14 cellular contexts compared by ENCODE assay signal in genomic region chr4:17636341-17636695, GRCh38. TPM values are rescaled to one million over a fixed set of nuclear protein-coding genes. Genes with fewer than 3 reads are reported as not detected.
DNase-seq lines count a peak whose midpoint lies in the region; ATAC-seq and TF ChIP-seq lines count a peak whose summit lies in the region.
"Had no signal": no experiment of that assay in that cellular context is flagged by ENCODE, and none has a peak within 500 bp of the region (broad histone marks: within the 10 kb centered on the region; RNA-seq: fewer than 3 reads in every experiment).

No MANE protein-coding gene starts in this region.

- DNase-seq in neuronal stem cell (ENCODE audit: low spot score) (no peak), NCI-H2171 treated with DMSO at 0.1 percent for 48 hours (lab: John Stamatoyannopoulos, UW) (no peak), NCI-H2081 (lab: John Stamatoyannopoulos, UW) (no peak)
- no peak for DNase-seq in activated CD4-positive, CD25-positive, alpha-beta regulatory T cell treated with anti-CD3 and anti-CD28 coated beads, Interleukin-2, amount 50 U/mL, for 72 hours
- no peak for DNase-seq in effector CD4-positive, alpha-beta T cell

- no peaks in the 10 kb centered on the region for H3K4me1 Mint-ChIP-seq in brain

- H4K8ac ChIP-seq in neuronal stem cell (ENCODE audit: low read depth, low read length) = no peak overlapping the region

- no peak overlapping the region for H2AK5ac ChIP-seq in neuronal stem cell (ENCODE audit: low read depth, low read length)

- no peak overlapping the region for H3K4me2 ChIP-seq in neuronal stem cell (ENCODE audit: insufficient read depth, low read length, poor library complexity, severe bottlenecking)

- no peak overlapping the region for H4K91ac ChIP-seq in neuronal stem cell (ENCODE audit: low read depth, low read length, poor library complexity)

- H3K36me3 Mint-ChIP-seq in brain = peaks cover 53% of the 10 kb centered on the region

- peaks cover 16 to 69% of the 10 kb centered on the region in 2 donors for H3K36me3 ChIP-seq in neuronal stem cell (replicated peaks in 1 of 2; ENCODE audit: control insufficient read depth in 2 of 2, insufficient read depth in 2 of 2, low read length in 2 of 2)
- H3K36me3 ChIP-seq: breast epithelium had no signal

- no peak overlapping the region for H2BK12ac ChIP-seq in neuronal stem cell (ENCODE audit: low read length)

- no peak overlapping the region for H2AFZ ChIP-seq in neuronal stem cell (ENCODE audit: low read length)

- no peak overlapping the region for H3K14ac ChIP-seq in neuronal stem cell (ENCODE audit: low read length)

- H3K9me3 Mint-ChIP-seq in brain = peaks cover 0 to 4% (median 0%) of the 10 kb centered on the region in 5 experiments
- H3K9me3 Mint-ChIP-seq: CD4-positive, alpha-beta memory T cell had no signal

- no peaks in the 10 kb centered on the region for H3K79me1 ChIP-seq in neuronal stem cell (ENCODE audit: low read depth, low read length)

- peak overlapping the region in 4 of 5 experiments; percentile 38 to 87 (median 64) for H3K27ac Mint-ChIP-seq in brain

- no CpG with 5 or more reads among the region's 17 CpGs for WGBS in neuronal stem cell (ENCODE audit: extremely low coverage in 2 of 2, insufficient read length in 2 of 2, insufficient replicate concordance in 1 of 2), 2 donors

- no peak overlapping the region for H2BK5ac ChIP-seq in neuronal stem cell (ENCODE audit: low read length)

- no peak overlapping the region for H3K4me3 Mint-ChIP-seq in brain
- H3K4me3 Mint-ChIP-seq: CD4-positive, alpha-beta memory T cell had no signal

- peak; percentile 8 for ATAC-seq in GM21390 (IDR thresholded peaks at IDR 0.05; ENCODE audit: unreplicated experiment)
- peak; percentile 14 for ATAC-seq in HG02885 (IDR thresholded peaks at IDR 0.05; ENCODE audit: poor library complexity, unreplicated experiment)

- H3K27me3 Mint-ChIP-seq in brain = no peaks in the 10 kb centered on the region
- H3K27me3 Mint-ChIP-seq: CD4-positive, alpha-beta memory T cell had no signal

- H3K4me1 ChIP-seq in neuronal stem cell (ENCODE audit: control insufficient read depth in 2 of 2, insufficient read depth in 1 of 2, low read depth in 1 of 2, low read length in 2 of 2) = no peaks in the 10 kb centered on the region
- H3K4me1 ChIP-seq: breast epithelium, Peyer's patch, tibial artery had no signal

- H3K9me3 ChIP-seq in neuronal stem cell (replicated peaks in 1 of 2; ENCODE audit: control insufficient read depth in 2 of 2, insufficient read depth in 1 of 2, low read depth in 1 of 2, low read length in 2 of 2) = peaks cover 2 to 3% of the 10 kb centered on the region in 2 donors
- H3K9me3 ChIP-seq: breast epithelium, neutrophil, Peyer's patch, spleen, tibial artery had no signal

- H3K18ac ChIP-seq in neuronal stem cell (ENCODE audit: low read length) = no peak overlapping the region

- H3K27ac ChIP-seq in neuronal stem cell (replicated peaks; ENCODE audit: low read length) = peak overlapping the region; percentile 40
- H3K27ac ChIP-seq: breast epithelium, neutrophil, Peyer's patch, spleen, tibial artery had no signal

- H3K23ac ChIP-seq in neuronal stem cell (ENCODE audit: low read depth, low read length, poor library complexity) = peak overlapping the region; percentile 80

- H3K4me3 ChIP-seq in neuronal stem cell (ENCODE audit: low read length in 2 of 2) = no peak overlapping the region
- H3K4me3 ChIP-seq: breast epithelium, Peyer's patch, spleen, tibial artery had no signal

- no peak overlapping the region for H3K9ac ChIP-seq in neuronal stem cell (ENCODE audit: low read depth, low read length, poor library complexity)

- no peaks in the 10 kb centered on the region for H3K27me3 ChIP-seq in neuronal stem cell (ENCODE audit: control insufficient read depth in 3 of 3, insufficient read depth in 3 of 3, low read depth in 1 of 3, low read length in 3 of 3)
- H3K27me3 ChIP-seq: breast epithelium, neutrophil, Peyer's patch, spleen, tibial artery had no signal

- TF ChIP-seq CTCF in brain (conservative IDR thresholded peaks at IDR 0.05) = no peak

- no peak overlapping the region for H3K4ac ChIP-seq in neuronal stem cell (ENCODE audit: low read length)

- H2BK15ac ChIP-seq in neuronal stem cell (ENCODE audit: low read length) = no peak overlapping the region

- H2BK120ac ChIP-seq in neuronal stem cell (ENCODE audit: low read depth, low read length) = no peak overlapping the region

RNA-seq across cellular contexts. Expression of gene MED28, which starts 21.9 kb away (rescaled TPM):
- 35.2 TPM for polyA plus RNA-seq in brain (ENCODE audit: insufficient read depth, low read depth, low replicate concordance)
- polyA plus RNA-seq in neuronal stem cell (2013, experiment 1 of 2) = 41.3 TPM
- 42.4 TPM for polyA plus RNA-seq in neuronal stem cell (2013, experiment 2 of 2)

RNA-seq across cellular contexts. Expression of gene LAP3, which starts 59.3 kb away (rescaled TPM):
- 36.6 TPM for polyA plus RNA-seq in brain (ENCODE audit: insufficient read depth, low read depth, low replicate concordance)
- polyA plus RNA-seq in neuronal stem cell (2013, experiment 1 of 2) = 18.8 TPM
- 20.1 TPM for polyA plus RNA-seq in neuronal stem cell (2013, experiment 2 of 2)
